In genomic region chr9:116156621-116157314, GRCh38 we compare ENCODE assay signal across 1 cellular context.
A peak's percentile ranks its signal among the peaks of the same experiment; 100 is the strongest.
TF ChIP-seq lines count a peak whose summit lies in the region.

No MANE protein-coding gene starts in this region.

TF ChIP-seq in HEK293, 187 proteins besides CTCF, POLR2A, EP300 and RAD21 (continued from another document):
- TF ChIP-seq KLF10 (tag by site-specific recombination; IDR thresholded peaks at IDR 0.05) (peak; percentile 46; the same call in 1 of the 2 replicates), ZNF354C (tag by site-specific recombination; IDR thresholded peaks at IDR 0.05; ENCODE audit: borderline replicate concordance, low read depth) (no peak), ZNF510 (tag by site-specific recombination; IDR thresholded peaks at IDR 0.05; ENCODE audit: insufficient replicate concordance) (peak; percentile 9), ZNF404 (tag by site-specific recombination; IDR thresholded peaks at IDR 0.05) (no peak), ZNF121 (tag by site-specific recombination; IDR thresholded peaks at IDR 0.05) (no peak), ZNF768 (tag by site-specific recombination; IDR thresholded peaks at IDR 0.05) (no peak), PRDM2 (tag by site-specific recombination; IDR thresholded peaks at IDR 0.05; ENCODE audit: borderline replicate concordance) (no peak), ZNF513 (tag by site-specific recombination; IDR thresholded peaks at IDR 0.05) (no peak), WT1 (tag by site-specific recombination; IDR thresholded peaks at IDR 0.05) (no peak), TRIM28 (IDR thresholded peaks at IDR 0.05; ENCODE audit: borderline replicate concordance, low read length) (peak; percentile 54; the same call in 1 of the 2 replicates), ZBTB21 (tag by site-specific recombination; IDR thresholded peaks at IDR 0.05) (no peak)
